ENCODE assay signal across 1 cellular context in the genomic region with DNA sequence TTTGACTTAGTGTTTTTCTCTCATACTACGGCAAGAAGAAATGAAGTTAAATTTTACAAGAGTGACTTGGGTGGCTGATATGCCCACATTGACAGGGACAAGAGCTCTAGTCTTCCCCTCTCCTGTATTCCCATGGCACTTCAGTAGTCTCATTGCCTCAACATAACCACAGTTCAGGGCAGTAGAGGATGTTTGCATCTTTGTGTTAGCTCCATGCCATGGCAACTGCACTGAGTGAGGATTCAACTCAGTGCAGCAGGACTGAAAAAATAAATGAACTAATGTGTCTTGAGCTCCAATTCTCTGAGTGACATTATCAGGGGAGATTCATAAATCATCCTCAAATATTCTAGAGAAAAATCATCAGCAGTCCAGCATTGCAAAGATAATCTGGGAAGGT.
TF ChIP-seq lines count a peak whose summit lies in the region.

No MANE protein-coding gene starts in this region.

TF ChIP-seq in SK-N-SH, 30 proteins besides CTCF, POLR2A, EP300 and RAD21 (continued from another document):
- TF ChIP-seq RFX5 (IDR thresholded peaks at IDR 0.05; ENCODE audit: low read length) (no peak), SIN3A (IDR thresholded peaks at IDR 0.05; ENCODE audit: borderline replicate concordance, low read depth, low read length) (no peak)
